In genomic region chr2:238945433-238946150, GRCh38 we compare ENCODE assay signal across 8 cellular contexts.
A peak's percentile ranks its signal among the peaks of the same experiment; 100 is the strongest.
DNase-seq lines count a peak whose midpoint lies in the region; ATAC-seq, FAIRE-seq and TF ChIP-seq lines count a peak whose summit lies in the region.

No MANE protein-coding gene starts in this region.

- in situ Hi-C loops in astrocyte of the spinal cord (cut with HindIII; ENCODE audit: low sequenced_read_pairs) = no loop called here

- no peak overlapping the region for H3K4me3 Mint-ChIP-seq in CD14-positive monocyte

- H3K36me3 Mint-ChIP-seq in CD14-positive monocyte = no peaks in the 10 kb centered on the region

- peaks cover 0 to 14% (median 8%) of the 10 kb centered on the region in 7 donors for H3K9me3 Mint-ChIP-seq in CD14-positive monocyte

- no peak overlapping the region for H3K27ac Mint-ChIP-seq in CD14-positive monocyte

- FAIRE-seq in HTR-8/SVneo (lab: Jason Lieb, UNC) = peak; percentile 65

- intact Hi-C loops in CD14-positive monocyte (cut with micrococcal nuclease) = no loop called here

- ATAC-seq in GM18867 (IDR thresholded peaks at IDR 0.05; ENCODE audit: unreplicated experiment) = no peak

- no peak overlapping the region for H3K4me3 ChIP-seq in astrocyte of the spinal cord (ENCODE audit: low read depth, low read length)

- peaks cover 17% of the 10 kb centered on the region for H3K4me1 Mint-ChIP-seq in CD14-positive monocyte

- peaks cover 16 to 24% (median 22%) of the 10 kb centered on the region in 3 donors for H3K27me3 Mint-ChIP-seq in CD14-positive monocyte (ENCODE audit: low read depth in 3 of 3)

- peak; percentile 44 for TF ChIP-seq CTCF in CD14-positive monocyte (IDR thresholded peaks at IDR 0.05)
- peak; percentile 84 for TF ChIP-seq CTCF in astrocyte of the spinal cord (IDR thresholded peaks at IDR 0.05; ENCODE audit: low read depth, low read length)

- peak; percentile 35 for DNase-seq in CD14-positive monocyte (ENCODE audit: low spot score)
- peak; percentile 51 for DNase-seq in HTR-8/SVneo (ENCODE audit: insufficient read length, low spot score)
- DNase-seq in astrocyte of the spinal cord (ENCODE audit: low read depth, low spot score) = peak; percentile 44
- peak; percentile 58 for DNase-seq in iris pigment epithelial cell (ENCODE audit: low read depth)
- DNase-seq in ureter (ENCODE audit: low spot score) = peak; percentile 64
- no peak for DNase-seq in RKO (ENCODE audit: low spot score)
- DNase-seq in T1000 (lab: John Stamatoyannopoulos, UW) = no peak

Comparison
In these comparisons a context has a peak if more than half of its experiments do, and no peak if none do; other contexts are left out.
1. DNase-seq: peak in CD14-positive monocyte (single experiment), HTR-8/SVneo (single experiment), astrocyte of the spinal cord (single experiment), iris pigment epithelial cell (single experiment) and ureter (single experiment); none in RKO (single experiment) and T1000 (single experiment).